Comparison of ENCODE assay signal across 31 cellular contexts in the genomic region with DNA sequence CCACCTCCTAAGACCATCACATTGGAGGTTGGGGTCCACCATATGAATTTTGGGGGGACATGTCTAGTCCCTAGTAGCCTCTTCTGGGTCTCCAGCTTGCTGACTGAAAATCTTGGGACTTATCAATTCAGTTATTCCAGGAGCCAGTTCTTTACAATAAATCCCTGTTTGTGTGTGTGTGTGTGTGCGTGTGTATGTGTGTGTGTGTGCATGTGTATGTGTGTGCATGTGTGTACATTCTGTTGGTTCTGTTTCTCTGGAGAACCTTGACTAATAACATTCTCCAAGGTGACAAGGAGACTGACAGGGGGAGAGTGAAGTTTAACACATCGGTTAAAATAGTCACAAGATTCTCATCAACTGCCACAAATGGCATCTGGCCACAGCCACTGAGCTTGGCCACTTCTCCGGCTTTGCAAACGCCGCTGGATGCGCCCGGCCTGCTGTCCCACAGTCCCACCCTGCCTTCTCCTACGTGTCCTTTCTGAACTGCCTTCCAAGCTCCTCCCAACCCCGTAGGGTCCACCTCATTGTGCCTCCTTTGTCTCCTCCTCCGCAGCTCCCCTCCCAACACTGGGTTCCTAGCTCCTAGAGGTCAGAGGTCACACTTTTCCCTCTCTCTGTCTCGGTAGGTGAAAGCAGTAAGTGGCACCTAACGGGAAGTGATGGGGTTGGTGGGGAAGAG.
A peak's percentile ranks its signal among the peaks of the same experiment; 100 is the strongest.
DNase-seq lines count a peak whose midpoint lies in the region; ATAC-seq, FAIRE-seq and TF ChIP-seq lines count a peak whose summit lies in the region.
"Had no signal": no experiment of that assay in that cellular context is flagged by ENCODE, and none has a peak within 500 bp of the region (broad histone marks: within the 10 kb centered on the region; RNA-seq: fewer than 3 reads in every experiment).

No MANE protein-coding gene starts in this region.

- no peaks in the 10 kb centered on the region for H3K9me3 ChIP-seq in spleen
- H3K9me3 ChIP-seq: adrenal gland, gastrocnemius medialis, mucosa of descending colon, SJSA1 had no signal

- DNase-seq in activated naive CD4-positive, alpha-beta T cell treated with anti-CD3 and anti-CD28 coated beads for 36 hours, result no peak
- DNase-seq in left lobe of liver (ENCODE audit: low spot score), result peak; percentile 24
- DNase-seq in spleen, result peak; percentile 44
- no peak for DNase-seq in SIG-M5 treated with dmso at 0.1 percent for 504 hours (lab: John Stamatoyannopoulos, UW; ENCODE audit: unreplicated experiment)
- no peak for DNase-seq in GM19239 (ENCODE audit: insufficient read length, low spot score)
- DNase-seq: activated CD4-positive, alpha-beta T cell treated with anti-CD3 and anti-CD28 coated beads, Interleukin-2, amount 10 ng/mL, durations not matched to agents 24 days and 14 days; activated T-cell treated with anti-CD3 and anti-CD28 coated beads, Interleukin-2, amount 50 U/mL, for 72 hours; AML-193; CD4-positive, CD25-positive, alpha-beta regulatory T cell; cerebellar nuclear complex; DMS79 treated with DMSO at 0.1 percent for 48 hours; gastrocnemius medialis; GDM1; HFFc6; KBM-7; NCI-H1092; NCI-H1694; NCI-H446 treated with DMSO at 0.1 percent for 48 hours; NCI-H82 had no signal

- ATAC-seq in left lobe of liver (no peak), HG03175 (IDR thresholded peaks at IDR 0.05; ENCODE audit: unreplicated experiment) (no peak), GM18909 (IDR thresholded peaks at IDR 0.05; ENCODE audit: poor library complexity, unreplicated experiment) (no peak)
- ATAC-seq: activated T-cell treated with anti-CD3 and anti-CD28 coated beads, Interleukin-2, amount 50 U/mL, for 72 hours; gastrocnemius medialis; GM23338; mucosa of descending colon; natural killer cell treated with Interleukin-12 subunit alpha and Interleukin-12 subunit beta and Interleukin-15 and Interleukin-18, amount 100 ng/mL, for 72 hours; T-cell had no signal

- H3K4me3 Mint-ChIP-seq in activated naive CD4-positive, alpha-beta T cell treated with anti-CD3 and anti-CD28 coated beads, Interleukin-2, amount 50 U/mL, for 24 hours, result no peak overlapping the region
- H3K4me3 Mint-ChIP-seq in activated naive CD4-positive, alpha-beta T cell treated with anti-CD3 and anti-CD28 coated beads for 36 hours, result no peak overlapping the region
- H3K4me3 Mint-ChIP-seq: activated CD4-positive, alpha-beta T cell treated with anti-CD3 and anti-CD28 coated beads, Interleukin-2, amount 10 ng/mL, durations not matched to agents 24 days and 14 days; activated T-cell treated with anti-CD3 and anti-CD28 coated beads, Interleukin-2, amount 50 U/mL, for 72 hours; brain; CD4-positive, CD25-positive, alpha-beta regulatory T cell; GM23338; HFFc6; natural killer cell treated with Interleukin-12 subunit alpha and Interleukin-12 subunit beta and Interleukin-15 and Interleukin-18, amount 100 ng/mL, for 72 hours; T-cell had no signal

- 81 to 92% (median 86%) methylated on average over 12 of the region's 12 CpGs for WGBS in spleen, 5 donors

- H3K36me3 Mint-ChIP-seq in activated naive CD4-positive, alpha-beta T cell treated with anti-CD3 and anti-CD28 coated beads, Interleukin-2, amount 50 U/mL, for 24 hours, result no peaks in the 10 kb centered on the region
- H3K36me3 Mint-ChIP-seq in activated naive CD4-positive, alpha-beta T cell treated with anti-CD3 and anti-CD28 coated beads for 36 hours (ENCODE audit: low read depth), result no peaks in the 10 kb centered on the region
- H3K36me3 Mint-ChIP-seq: brain; CD4-positive, CD25-positive, alpha-beta regulatory T cell; natural killer cell treated with Interleukin-12 subunit alpha and Interleukin-12 subunit beta and Interleukin-15 and Interleukin-18, amount 100 ng/mL, for 72 hours; T-cell had no signal

- no peaks in the 10 kb centered on the region for H3K4me1 Mint-ChIP-seq in activated naive CD4-positive, alpha-beta T cell treated with anti-CD3 and anti-CD28 coated beads, Interleukin-2, amount 50 U/mL, for 24 hours
- H3K4me1 Mint-ChIP-seq in activated naive CD4-positive, alpha-beta T cell treated with anti-CD3 and anti-CD28 coated beads for 36 hours (ENCODE audit: low read depth), result no peaks in the 10 kb centered on the region
- H3K4me1 Mint-ChIP-seq: activated CD4-positive, alpha-beta T cell treated with anti-CD3 and anti-CD28 coated beads, Interleukin-2, amount 10 ng/mL, durations not matched to agents 24 days and 14 days; CD4-positive, CD25-positive, alpha-beta regulatory T cell; T-cell had no signal

- no peak overlapping the region for H3K4me3 ChIP-seq in spleen
- H3K4me3 ChIP-seq: adrenal gland, gastrocnemius medialis, GM23338, mucosa of descending colon, SJSA1, tibial nerve had no signal

- no peak for TF ChIP-seq CTCF in spleen (IDR thresholded peaks at IDR 0.05 in 8 of 11, conservative IDR thresholded peaks at IDR 0.05 in 3 of 11)

- no peaks in the 10 kb centered on the region for H3K4me1 ChIP-seq in spleen
- H3K4me1 ChIP-seq: gastrocnemius medialis, parathyroid adenoma, SJSA1 had no signal

- peaks cover 8% of the 10 kb centered on the region for H3K27me3 Mint-ChIP-seq in activated naive CD4-positive, alpha-beta T cell treated with anti-CD3 and anti-CD28 coated beads, Interleukin-2, amount 50 U/mL, for 24 hours
- H3K27me3 Mint-ChIP-seq in activated naive CD4-positive, alpha-beta T cell treated with anti-CD3 and anti-CD28 coated beads for 36 hours (ENCODE audit: low read depth), result peaks cover 5% of the 10 kb centered on the region
- H3K27me3 Mint-ChIP-seq: activated CD4-positive, alpha-beta T cell treated with anti-CD3 and anti-CD28 coated beads, Interleukin-2, amount 10 ng/mL, durations not matched to agents 24 days and 14 days had no signal

- no peaks in the 10 kb centered on the region for H3K9me3 Mint-ChIP-seq in activated naive CD4-positive, alpha-beta T cell treated with anti-CD3 and anti-CD28 coated beads, Interleukin-2, amount 50 U/mL, for 24 hours
- no peaks in the 10 kb centered on the region for H3K9me3 Mint-ChIP-seq in activated naive CD4-positive, alpha-beta T cell treated with anti-CD3 and anti-CD28 coated beads for 36 hours
- H3K9me3 Mint-ChIP-seq: activated CD4-positive, alpha-beta T cell treated with anti-CD3 and anti-CD28 coated beads, Interleukin-2, amount 10 ng/mL, durations not matched to agents 24 days and 14 days; activated T-cell treated with anti-CD3 and anti-CD28 coated beads, Interleukin-2, amount 50 U/mL, for 72 hours; GM23338; natural killer cell treated with Interleukin-12 subunit alpha and Interleukin-12 subunit beta and Interleukin-15 and Interleukin-18, amount 100 ng/mL, for 72 hours; T-cell had no signal

- no peaks in the 10 kb centered on the region for H3K36me3 ChIP-seq in spleen
- H3K36me3 ChIP-seq: adrenal gland, gastrocnemius medialis, SJSA1, tibial nerve had no signal

- H3K27ac Mint-ChIP-seq in activated naive CD4-positive, alpha-beta T cell treated with anti-CD3 and anti-CD28 coated beads, Interleukin-2, amount 50 U/mL, for 24 hours, result peak overlapping the region; percentile 17
- no peak overlapping the region for H3K27ac Mint-ChIP-seq in activated naive CD4-positive, alpha-beta T cell treated with anti-CD3 and anti-CD28 coated beads for 36 hours
- H3K27ac Mint-ChIP-seq: activated CD4-positive, alpha-beta T cell treated with anti-CD3 and anti-CD28 coated beads, Interleukin-2, amount 10 ng/mL, durations not matched to agents 24 days and 14 days; activated T-cell treated with anti-CD3 and anti-CD28 coated beads, Interleukin-2, amount 50 U/mL, for 72 hours; CD4-positive, CD25-positive, alpha-beta regulatory T cell; GM23338; HFFc6; natural killer cell treated with Interleukin-12 subunit alpha and Interleukin-12 subunit beta and Interleukin-15 and Interleukin-18, amount 100 ng/mL, for 72 hours; T-cell had no signal

- H3K27ac ChIP-seq in spleen, result no peak overlapping the region
- H3K27ac ChIP-seq: adrenal gland, gastrocnemius medialis, parathyroid adenoma, SJSA1, tibial nerve had no signal

- FAIRE-seq in GM19239 (lab: Jason Lieb, UNC), result no peak

- CTCF ChIA-PET in activated naive CD4-positive, alpha-beta T cell treated with anti-CD3 and anti-CD28 coated beads for 36 hours (lab: Charles Lee), result no interaction called here

- intact Hi-C loops in activated naive CD4-positive, alpha-beta T cell treated with anti-CD3 and anti-CD28 coated beads for 36 hours (cut with micrococcal nuclease), result no loop called here
- intact Hi-C loops in spleen (cut with DNase I; ENCODE audit: low total_unique reads), result no loop called here

- TF ChIP-seq POLR2A in spleen (IDR thresholded peaks at IDR 0.05), result no peak

- H3K27me3 ChIP-seq in spleen (replicated peaks in 1 of 7), result peaks cover 0 to 36% (median 0%) of the 10 kb centered on the region in 7 donors
- H3K27me3 ChIP-seq: adrenal gland, SJSA1, tibial nerve had no signal

Comparison
In these comparisons a context has a peak if more than half of its experiments do, and no peak if none do; other contexts are left out.
1. DNase-seq: peak in left lobe of liver (single experiment) and spleen (single experiment); none in activated naive CD4-positive, alpha-beta T cell treated with anti-CD3 and anti-CD28 coated beads for 36 hours (single experiment), SIG-M5 treated with dmso at 0.1 percent for 504 hours (single experiment) and GM19239 (single experiment).